1 cellular context compared by ENCODE assay signal in genomic region chr4:23946307-23946706, GRCh38.
TF ChIP-seq lines count a peak whose summit lies in the region.

No MANE protein-coding gene starts in this region.

TF ChIP-seq in IMR-90, 13 proteins besides CTCF, POLR2A, EP300 and RAD21:
- no peak for TF ChIP-seq MAZ (IDR thresholded peaks at IDR 0.05; ENCODE audit: borderline replicate concordance, low read depth, low read length)
- TF ChIP-seq USF2 (IDR thresholded peaks at IDR 0.05; ENCODE audit: low read depth, low read length), result no peak
- no peak for TF ChIP-seq SMC3 (IDR thresholded peaks at IDR 0.05; ENCODE audit: low read depth, low read length)
- no peak for TF ChIP-seq MAFK (IDR thresholded peaks at IDR 0.05; ENCODE audit: low read depth, low read length)
- TF ChIP-seq BHLHE40 (IDR thresholded peaks at IDR 0.05; ENCODE audit: low read depth, low read length), result no peak
- no peak for TF ChIP-seq RCOR1 (IDR thresholded peaks at IDR 0.05; ENCODE audit: insufficient replicate concordance, low read length)
- no peak for TF ChIP-seq CHD1 (IDR thresholded peaks at IDR 0.05; ENCODE audit: low read depth, low read length)
- TF ChIP-seq FOS (IDR thresholded peaks at IDR 0.05; ENCODE audit: low read depth, low read length), result no peak
- TF ChIP-seq, protein P1, sequence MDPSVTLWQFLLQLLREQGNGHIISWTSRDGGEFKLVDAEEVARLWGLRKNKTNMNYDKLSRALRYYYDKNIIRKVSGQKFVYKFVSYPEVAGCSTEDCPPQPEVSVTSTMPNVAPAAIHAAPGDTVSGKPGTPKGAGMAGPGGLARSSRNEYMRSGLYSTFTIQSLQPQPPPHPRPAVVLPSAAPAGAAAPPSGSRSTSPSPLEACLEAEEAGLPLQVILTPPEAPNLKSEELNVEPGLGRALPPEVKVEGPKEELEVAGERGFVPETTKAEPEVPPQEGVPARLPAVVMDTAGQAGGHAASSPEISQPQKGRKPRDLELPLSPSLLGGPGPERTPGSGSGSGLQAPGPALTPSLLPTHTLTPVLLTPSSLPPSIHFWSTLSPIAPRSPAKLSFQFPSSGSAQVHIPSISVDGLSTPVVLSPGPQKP (IDR thresholded peaks at IDR 0.05; ENCODE audit: borderline replicate concordance, low read depth, low read length), result no peak
- TF ChIP-seq CEBPB (IDR thresholded peaks at IDR 0.05; ENCODE audit: low read depth, low read length), result no peak
